In genomic region chr4:81227968-81228367, GRCh38 we compare ENCODE assay signal across 25 cellular contexts. TPM values are rescaled to one million over a fixed set of nuclear protein-coding genes. Genes with fewer than 3 reads are reported as not detected.
"Had no signal": no experiment of that assay in that cellular context is flagged by ENCODE, and none has a peak within 500 bp of the region (broad histone marks: within the 10 kb centered on the region; RNA-seq: fewer than 3 reads in every experiment).

No MANE protein-coding gene starts in this region.

- H3K36me3 Mint-ChIP-seq: immature natural killer cell; natural killer cell treated with Interleukin-12 subunit alpha and Interleukin-12 subunit beta and Interleukin-15 and Interleukin-18, amount 100 ng/mL, for 72 hours had no signal

- H3K27me3 ChIP-seq: ovary, right atrium auricular region, right lobe of liver, stomach, testis, thyroid gland, transverse colon, upper lobe of left lung, vagina had no signal

- H3K27ac Mint-ChIP-seq: immature natural killer cell; naive thymus-derived CD4-positive, alpha-beta T cell; natural killer cell treated with Interleukin-12 subunit alpha and Interleukin-12 subunit beta and Interleukin-15 and Interleukin-18, amount 100 ng/mL, for 72 hours; progenitor cell of endocrine pancreas; stimulated activated naive B cell treated with anti-CD40 and anti-IgM and Interleukin-4, amounts not matched to agents 10 μg/mL and 1 μg/mL and 100 μg/mL, for 72 hours had no signal

- H3K36me3 ChIP-seq: left ventricle myocardium inferior, ovary, right atrium auricular region, right lobe of liver, stomach, thyroid gland, transverse colon, upper lobe of left lung, vagina had no signal

- DNase-seq: hippocampal formation; immature natural killer cell; kidney; left ventricle myocardium inferior; midbrain; mucosa of descending colon; naive thymus-derived CD4-positive, alpha-beta T cell; ovary; right lobe of liver; stimulated activated CD4-positive, alpha-beta T cell treated with anti-CD3 and anti-CD28 coated beads, Interleukin-1b, Interleukin-23, amount 100 ng/mL, for 48 hours; stimulated activated CD4-positive, alpha-beta T cell treated with anti-CD3 and anti-CD28 coated beads, Interleukin-2, amount 100 ng/mL, for 48 hours; stimulated activated CD4-positive, alpha-beta T cell treated with anti-CD3 and anti-CD28 coated beads, Interleukin-4, amount 100 ng/mL, for 4 hours; stimulated activated naive B cell treated with anti-CD40 and anti-IgM and Interleukin-4, amounts not matched to agents 10 μg/mL and 1 μg/mL and 100 μg/mL, for 72 hours; stimulated activated naive CD8-positive, alpha-beta T cell treated with anti-CD3 and anti-CD28 coated beads, Interleukin-15, Interleukin-2, amounts not matched to agents 100 U/mL and 50 U/mL, for 24 hours; stomach; testis; thyroid gland; transverse colon; upper lobe of left lung had no signal

- H3K4me1 Mint-ChIP-seq: immature natural killer cell; naive thymus-derived CD4-positive, alpha-beta T cell; stimulated activated naive B cell treated with anti-CD40 and anti-IgM and Interleukin-4, amounts not matched to agents 10 μg/mL and 1 μg/mL and 100 μg/mL, for 72 hours had no signal

- H3K27me3 Mint-ChIP-seq: natural killer cell treated with Interleukin-12 subunit alpha and Interleukin-12 subunit beta and Interleukin-15 and Interleukin-18, amount 100 ng/mL, for 72 hours had no signal

- H3K4me3 ChIP-seq: left ventricle myocardium inferior, lung, mucosa of descending colon, ovary, right atrium auricular region, right lobe of liver, smooth muscle cell, stomach, testis, thyroid gland, transverse colon, upper lobe of left lung, vagina had no signal

- H3K9me3 ChIP-seq: ovary, right atrium auricular region, right lobe of liver, testis, thyroid gland, vagina had no signal

- H3K4me1 ChIP-seq: left ventricle myocardium inferior, right atrium auricular region, right lobe of liver, stomach, testis, thyroid gland, transverse colon, upper lobe of left lung, vagina had no signal

- H3K27ac ChIP-seq: left ventricle myocardium inferior, ovary, right lobe of liver, stomach, testis, thyroid gland, transverse colon, upper lobe of left lung, vagina had no signal

- H3K4me3 Mint-ChIP-seq: immature natural killer cell; naive thymus-derived CD4-positive, alpha-beta T cell; natural killer cell treated with Interleukin-12 subunit alpha and Interleukin-12 subunit beta and Interleukin-15 and Interleukin-18, amount 100 ng/mL, for 72 hours; stimulated activated naive B cell treated with anti-CD40 and anti-IgM and Interleukin-4, amounts not matched to agents 10 μg/mL and 1 μg/mL and 100 μg/mL, for 72 hours had no signal

RNA-seq across cellular contexts. Expression of gene PRKG2, which starts 12.9 kb away (rescaled TPM):
- polyA plus RNA-seq: smooth muscle cell had no signal
